Comparison of ENCODE assay signal across 1 cellular context in genomic region chr7:68038621-68039314, GRCh38.
TF ChIP-seq lines count a peak whose summit lies in the region.

No MANE protein-coding gene starts in this region.

TF ChIP-seq in A549, 52 proteins besides CTCF, POLR2A, EP300 and RAD21 (continued from another document):
- TF ChIP-seq, protein P1, sequence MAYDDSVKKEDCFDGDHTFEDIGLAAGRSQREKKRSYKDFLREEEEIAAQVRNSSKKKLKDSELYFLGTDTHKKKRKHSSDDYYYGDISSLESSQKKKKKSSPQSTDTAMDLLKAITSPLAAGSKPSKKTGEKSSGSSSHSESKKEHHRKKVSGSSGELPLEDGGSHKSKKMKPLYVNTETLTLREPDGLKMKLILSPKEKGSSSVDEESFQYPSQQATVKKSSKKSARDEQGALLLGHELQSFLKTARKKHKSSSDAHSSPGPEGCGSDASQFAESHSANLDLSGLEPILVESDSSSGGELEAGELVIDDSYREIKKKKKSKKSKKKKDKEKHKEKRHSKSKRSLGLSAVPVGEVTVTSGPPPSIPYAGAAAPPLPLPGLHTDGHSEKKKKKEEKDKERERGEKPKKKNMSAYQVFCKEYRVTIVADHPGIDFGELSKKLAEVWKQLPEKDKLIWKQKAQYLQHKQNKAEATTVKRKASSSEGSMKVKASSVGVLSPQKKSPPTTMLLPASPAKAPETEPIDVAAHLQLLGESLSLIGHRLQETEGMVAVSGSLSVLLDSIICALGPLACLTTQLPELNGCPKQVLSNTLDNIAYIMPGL (CRISPR knock-in tag; IDR thresholded peaks at IDR 0.05; ENCODE audit: borderline replicate concordance) = no peak
- TF ChIP-seq CBX8 (IDR thresholded peaks at IDR 0.05) (no peak), ZFP36 (IDR thresholded peaks at IDR 0.05; ENCODE audit: borderline replicate concordance, partially characterized antibody) (no peak), PHF8 (IDR thresholded peaks at IDR 0.05; ENCODE audit: borderline replicate concordance, low read depth) (no peak), FOXS1 (CRISPR knock-in tag; IDR thresholded peaks at IDR 0.05) (no peak), NPAS2 (CRISPR knock-in tag; IDR thresholded peaks at IDR 0.05; ENCODE audit: borderline replicate concordance) (no peak), MAFK (IDR thresholded peaks at IDR 0.05; ENCODE audit: partially characterized antibody) (peak; percentile 89), ZNF302 (CRISPR knock-in tag; IDR thresholded peaks at IDR 0.05) (no peak), ZSCAN20 (CRISPR knock-in tag; IDR thresholded peaks at IDR 0.05) (no peak), ZC3H11A (IDR thresholded peaks at IDR 0.05) (no peak), TP53 (CRISPR knock-in tag; IDR thresholded peaks at IDR 0.05) (no peak), REST (IDR thresholded peaks at IDR 0.05) (no peak), NFE2L2 (conservative IDR thresholded peaks at IDR 0.05; ENCODE audit: low read length) (peak; percentile 48; the same call in 1 of the 2 replicates), EHF (CRISPR knock-in tag; IDR thresholded peaks at IDR 0.05) (no peak), HOXB5 (CRISPR knock-in tag; IDR thresholded peaks at IDR 0.05) (no peak), MAZ (IDR thresholded peaks at IDR 0.05; ENCODE audit: borderline replicate concordance, low read depth, low read length) (no peak), HOXB13 (CRISPR knock-in tag; IDR thresholded peaks at IDR 0.05; ENCODE audit: low read depth) (no peak), ESRRA (IDR thresholded peaks at IDR 0.05; ENCODE audit: borderline replicate concordance, low read length) (no peak)
- TF ChIP-seq, protein P2, sequence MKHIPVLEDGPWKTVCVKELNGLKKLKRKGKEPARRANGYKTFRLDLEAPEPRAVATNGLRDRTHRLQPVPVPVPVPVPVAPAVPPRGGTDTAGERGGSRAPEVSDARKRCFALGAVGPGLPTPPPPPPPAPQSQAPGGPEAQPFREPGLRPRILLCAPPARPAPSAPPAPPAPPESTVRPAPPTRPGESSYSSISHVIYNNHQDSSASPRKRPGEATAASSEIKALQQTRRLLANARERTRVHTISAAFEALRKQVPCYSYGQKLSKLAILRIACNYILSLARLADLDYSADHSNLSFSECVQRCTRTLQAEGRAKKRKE (CRISPR knock-in tag; IDR thresholded peaks at IDR 0.05; ENCODE audit: low read depth) = no peak
- TF ChIP-seq, protein P3, sequence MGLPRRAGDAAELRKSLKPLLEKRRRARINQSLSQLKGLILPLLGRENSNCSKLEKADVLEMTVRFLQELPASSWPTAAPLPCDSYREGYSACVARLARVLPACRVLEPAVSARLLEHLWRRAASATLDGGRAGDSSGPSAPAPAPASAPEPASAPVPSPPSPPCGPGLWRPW (IDR thresholded peaks at IDR 0.05) = 0 out of 2 replicates have a peak, but pooled peaks have one; percentile 34
TF ChIP-seq in A549: peak in this region for 10.
